In the genomic region with DNA sequence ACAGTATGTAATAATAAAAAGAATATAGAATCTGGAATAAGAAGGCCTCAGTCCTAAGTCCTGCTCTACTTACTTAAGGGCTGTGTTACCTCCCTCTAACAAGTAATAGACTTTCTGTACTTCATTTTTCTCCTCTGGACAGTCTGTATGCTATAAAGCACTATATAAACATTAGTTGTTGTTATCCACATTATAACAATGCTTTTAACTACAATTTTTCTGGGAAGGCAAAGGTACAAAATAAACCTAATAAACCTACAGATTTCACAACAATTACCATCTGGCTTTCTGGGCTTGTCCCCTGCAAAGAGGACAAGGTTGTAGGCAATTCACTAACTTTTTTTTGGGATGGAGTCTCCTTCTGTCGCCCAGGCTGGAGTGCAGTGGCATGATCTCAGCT, we compare ENCODE assay signal across 25 cellular contexts.
"Had no signal": no experiment of that assay in that cellular context is flagged by ENCODE, and none has a peak within 500 bp of the region (broad histone marks: within the 10 kb centered on the region; RNA-seq: fewer than 3 reads in every experiment).

No MANE protein-coding gene starts in this region.

- H3K4me3 ChIP-seq: MG63, SJCRH30 had no signal

- ATAC-seq: Panc1, PC-3, SK-N-SH treated with all-trans-retinoic acid at 6 μM for 48 hours had no signal

- H3K27me3 ChIP-seq: MG63, SJCRH30 had no signal

- H3K4me1 ChIP-seq: SJCRH30 had no signal

- DNase-seq: KBM-7; MG63; NCI-H1092; NCI-H1105 treated with DMSO at 0.1 percent for 48 hours; NCI-H1417 treated with DMSO at 0.1 percent for 48 hours; NCI-H146; NCI-H1694 treated with DMSO at 0.1 percent for 48 hours; NCI-H1930; NCI-H2081; NCI-H2107; NCI-H2171; NCI-H226; NCI-H446; NCI-H510A; NCI-H524 treated with DMSO at 0.1 percent for 48 hours; NCI-H69; NCI-H774; NK-92 treated with Interleukin-12 subunit alpha and Interleukin-12 subunit beta, amount 100 ng/mL, for 24 hours; PC-3; SHP77 treated with DMSO at 0.1 percent for 48 hours; SJCRH30 had no signal

- H3K36me3 ChIP-seq: MG63, SJCRH30 had no signal

- H3K9me3 ChIP-seq: MG63, SJCRH30 had no signal

- H3K27ac ChIP-seq: HL-60, RWPE1, SJCRH30 had no signal
